ENCODE assay signal across 13 cellular contexts in the genomic region with DNA sequence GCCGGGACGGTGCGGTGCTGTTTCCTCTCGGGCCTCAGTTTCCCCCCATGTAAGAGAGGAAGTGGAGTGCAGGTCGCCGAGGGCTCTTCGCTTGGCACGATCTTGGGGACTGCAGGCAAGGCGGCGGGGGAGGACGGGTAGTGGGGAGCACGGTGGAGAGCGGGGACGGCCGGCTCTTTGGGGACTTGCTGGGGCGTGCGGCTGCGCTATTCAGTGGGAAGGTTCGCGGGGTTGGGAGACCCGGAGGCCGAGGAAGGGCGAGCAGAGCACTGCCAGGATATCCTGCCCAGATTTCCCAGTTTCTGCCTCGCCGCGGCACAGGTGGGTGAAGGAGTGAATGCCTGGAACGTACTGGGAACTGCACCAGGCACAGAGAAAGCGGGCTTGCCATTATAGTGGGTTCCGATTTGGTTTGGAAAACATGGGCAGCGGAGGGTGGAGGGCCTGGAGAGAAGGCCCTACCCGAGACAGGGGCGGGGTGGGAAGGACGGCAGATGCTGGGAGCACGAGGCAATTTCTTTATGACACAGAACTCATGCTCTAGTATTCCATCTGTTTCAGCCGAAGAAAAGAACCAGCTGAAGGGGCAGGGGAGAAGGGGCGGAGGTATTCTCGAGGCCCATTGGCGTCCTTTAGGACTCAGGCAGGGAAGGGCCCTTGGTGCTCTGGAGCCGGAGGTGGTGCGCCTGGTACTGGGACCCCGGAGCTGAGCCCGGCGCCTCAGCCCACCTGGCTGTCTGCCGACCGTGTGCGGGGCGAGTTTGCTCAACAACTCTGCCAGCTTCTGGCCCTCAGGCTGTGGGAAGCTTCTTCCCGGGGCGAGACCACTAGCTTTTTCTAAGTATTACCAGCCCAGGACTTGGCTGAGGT. TPM values are rescaled to one million over a fixed set of nuclear protein-coding genes. Genes with fewer than 3 reads are reported as not detected.
DNase-seq lines count a peak whose midpoint lies in the region; ATAC-seq and TF ChIP-seq lines count a peak whose summit lies in the region.
"Had no signal": no experiment of that assay in that cellular context is flagged by ENCODE, and none has a peak within 500 bp of the region (broad histone marks: within the 10 kb centered on the region; RNA-seq: fewer than 3 reads in every experiment).

No MANE protein-coding gene starts in this region.

- H2AFZ ChIP-seq in H9 (ENCODE audit: low read length): no peak overlapping the region

- H3K14ac ChIP-seq in H9 (ENCODE audit: insufficient read depth, low read length): peak overlapping the region; percentile 85; the same call in 1 of the 2 replicates

- H4K20me1 ChIP-seq in H9 (ENCODE audit: control insufficient read depth, insufficient read depth, insufficient read length): no peaks in the 10 kb centered on the region

- H3K4me2 ChIP-seq in H9 (ENCODE audit: insufficient read depth, insufficient read length, low read length): peak overlapping the region; percentile 46

- H3K36me3 ChIP-seq in adipocyte (ENCODE audit: control insufficient read depth, insufficient read depth, low read length, severe bottlenecking): peaks cover 10% of the 10 kb centered on the region
- peaks cover 3% of the 10 kb centered on the region for H3K36me3 ChIP-seq in iPS-15b (ENCODE audit: control insufficient read depth, insufficient read depth, low read length)
- H3K36me3 ChIP-seq: prostate gland had no signal

- H3K4me1 Mint-ChIP-seq in H9 (peaks cover 41 to 51% of the 10 kb centered on the region in 2 experiments), progenitor cell of endocrine pancreas (ENCODE audit: low read depth) (peaks cover 18% of the 10 kb centered on the region)
- peaks cover 9 to 13% of the 10 kb centered on the region in 2 donors for H3K4me1 Mint-ChIP-seq in stimulated activated naive B cell treated with anti-CD40 and anti-IgM and Interleukin-4, amounts not matched to agents 10 μg/mL and 1 μg/mL and 100 μg/mL, for 72 hours

- H3K4me3 ChIP-seq in adipocyte (ENCODE audit: low read length) (peak overlapping the region; percentile 79), iPS-15b (ENCODE audit: low read depth, low read length) (peak overlapping the region; percentile 74)

- peaks cover 9% of the 10 kb centered on the region; the same call in 1 of the 2 replicates for H3K4me1 ChIP-seq in H9 (ENCODE audit: insufficient read depth, low read length)
- H3K4me1 ChIP-seq in adipocyte (ENCODE audit: control insufficient read depth, insufficient read depth, low read length): peaks cover 17% of the 10 kb centered on the region
- H3K4me1 ChIP-seq in iPS-15b (ENCODE audit: control insufficient read depth, insufficient read depth, low read length): peaks cover 5% of the 10 kb centered on the region
- H3K4me1 ChIP-seq: prostate gland had no signal

- H3K27ac ChIP-seq in H9 (ENCODE audit: insufficient read length, low read depth, low read length): no peak overlapping the region
- H3K27ac ChIP-seq: prostate gland had no signal

- no CpG with 5 or more reads among the region's 49 CpGs for WGBS in H9 (ENCODE audit: extremely low coverage, insufficient read length, low lambda C conversion rate)

- H3K23me2 ChIP-seq in H9 (ENCODE audit: insufficient read length, low read depth, low read length, poor library complexity, severe bottlenecking): peaks cover 21% of the 10 kb centered on the region

- H2BK15ac ChIP-seq in H9 (ENCODE audit: low read depth, low read length): no peak overlapping the region

- H3K18ac ChIP-seq in H9 (ENCODE audit: insufficient read length, low read depth, low read length): no peak overlapping the region

- no peak overlapping the region for H4K5ac ChIP-seq in H9 (ENCODE audit: insufficient read length, low read depth, low read length)

- no peak overlapping the region for H3K23ac ChIP-seq in H9 (ENCODE audit: insufficient read length, low read depth, low read length)

- no peaks in the 10 kb centered on the region; a peak in 2 of 5 replicates for H3K9me3 Mint-ChIP-seq in H9
- no peaks in the 10 kb centered on the region for H3K9me3 Mint-ChIP-seq in progenitor cell of endocrine pancreas (ENCODE audit: low read depth)
- H3K9me3 Mint-ChIP-seq in stimulated activated naive B cell treated with anti-CD40 and anti-IgM and Interleukin-4, amounts not matched to agents 10 μg/mL and 1 μg/mL and 100 μg/mL, for 72 hours: no peaks in the 10 kb centered on the region
- H3K9me3 Mint-ChIP-seq: stimulated activated naive CD8-positive, alpha-beta T cell treated with anti-CD3 and anti-CD28 coated beads, Interleukin-15, Interleukin-2, amounts not matched to agents 100 ng/mL and 50 ng/mL, for 24 hours had no signal

- H3K4me3 Mint-ChIP-seq in H9 (peak overlapping the region; percentile 82 to 93), progenitor cell of endocrine pancreas (ENCODE audit: low read depth) (peak overlapping the region; percentile 83)
- peak overlapping the region in 1 of 2 donors; percentile 17 for H3K4me3 Mint-ChIP-seq in stimulated activated naive B cell treated with anti-CD40 and anti-IgM and Interleukin-4, amounts not matched to agents 10 μg/mL and 1 μg/mL and 100 μg/mL, for 72 hours
- H3K4me3 Mint-ChIP-seq: stimulated activated naive CD8-positive, alpha-beta T cell treated with anti-CD3 and anti-CD28 coated beads, Interleukin-15, Interleukin-2, amounts not matched to agents 100 ng/mL and 50 ng/mL, for 24 hours had no signal

- no peak overlapping the region for H3T11ph ChIP-seq in H9 (ENCODE audit: low read length)

- no peak overlapping the region for H4K8ac ChIP-seq in H9 (replicated peaks; ENCODE audit: insufficient read length, low read depth, low read length)

- no peak overlapping the region for H2BK20ac ChIP-seq in H9 (ENCODE audit: low read depth, low read length, poor library complexity, severe bottlenecking)

- no peak overlapping the region for H2BK5ac ChIP-seq in H9 (ENCODE audit: insufficient read length, low read length)

- ATAC-seq in HG03378 (IDR thresholded peaks at IDR 0.05; ENCODE audit: unreplicated experiment) (no peak), GM19328 (IDR thresholded peaks at IDR 0.05; ENCODE audit: unreplicated experiment) (no peak)
- ATAC-seq in stimulated activated naive B cell treated with anti-CD40 and anti-IgM and Interleukin-4, amounts not matched to agents 10 μg/mL and 1 μg/mL and 100 μg/mL, for 72 hours (replicated peaks): no peak

- H3K27me3 Mint-ChIP-seq in H9 (ENCODE audit: low read depth): peaks cover 49% of the 10 kb centered on the region
- H3K27me3 Mint-ChIP-seq in progenitor cell of endocrine pancreas: peaks cover 53% of the 10 kb centered on the region
- H3K27me3 Mint-ChIP-seq in stimulated activated naive B cell treated with anti-CD40 and anti-IgM and Interleukin-4, amounts not matched to agents 10 μg/mL and 1 μg/mL and 100 μg/mL, for 72 hours: peaks cover 52 to 73% of the 10 kb centered on the region in 2 donors

- no peak for TF ChIP-seq CTCF in H9 (conservative IDR thresholded peaks at IDR 0.05)
- TF ChIP-seq CTCF in progenitor cell of endocrine pancreas (IDR thresholded peaks at IDR 0.05; ENCODE audit: unreplicated experiment): no peak

- H2BK12ac ChIP-seq in H9 (ENCODE audit: insufficient read length, low read depth, low read length): no peak overlapping the region

- H3K79me1 ChIP-seq in H9 (ENCODE audit: insufficient read depth, low read depth, low read length, poor library complexity, severe bottlenecking): no peaks in the 10 kb centered on the region

- no peak overlapping the region for H4K91ac ChIP-seq in H9 (ENCODE audit: insufficient read length, low read depth, low read length)

- no peak overlapping the region for H2BK120ac ChIP-seq in H9 (ENCODE audit: low read depth, low read length, poor library complexity, severe bottlenecking)

- no peaks in the 10 kb centered on the region for H3K9me3 ChIP-seq in H9 (ENCODE audit: control insufficient read depth, low read depth, low read length)
- H3K9me3 ChIP-seq in adipocyte (ENCODE audit: control insufficient read depth, low read length): no peaks in the 10 kb centered on the region
- H3K9me3 ChIP-seq in iPS-15b (ENCODE audit: control insufficient read depth, insufficient read depth, low read length): no peaks in the 10 kb centered on the region
- H3K9me3 ChIP-seq: prostate gland had no signal

- H3K9ac ChIP-seq in H9 (ENCODE audit: extremely low read depth, insufficient read length, low read length) (peak overlapping the region; percentile 52), adipocyte (ENCODE audit: low read length) (peak overlapping the region; percentile 73), iPS-15b (ENCODE audit: low read depth, low read length) (peak overlapping the region; percentile 26)

- H3K79me2 ChIP-seq in H9 (ENCODE audit: insufficient read depth, low read length): peaks cover 18% of the 10 kb centered on the region; the same call in 1 of the 2 replicates

- no peak overlapping the region for H3K4ac ChIP-seq in H9 (ENCODE audit: low read depth, low read length)

- H2AK5ac ChIP-seq in H9 (ENCODE audit: insufficient read length, low read length): no peak overlapping the region

- H3K36me3 Mint-ChIP-seq in H9 (ENCODE audit: insufficient read depth in 1 of 3, low read depth in 3 of 3): peaks cover 10 to 30% (median 15%) of the 10 kb centered on the region in 3 experiments
- peaks cover 6% of the 10 kb centered on the region for H3K36me3 Mint-ChIP-seq in progenitor cell of endocrine pancreas (ENCODE audit: insufficient read depth)
- H3K36me3 Mint-ChIP-seq in stimulated activated naive B cell treated with anti-CD40 and anti-IgM and Interleukin-4, amounts not matched to agents 10 μg/mL and 1 μg/mL and 100 μg/mL, for 72 hours: no peaks in the 10 kb centered on the region

- H3K27ac Mint-ChIP-seq in H9 (peak overlapping the region in 1 of 3 experiments; percentile 76; a peak in 3 of 7 replicates), progenitor cell of endocrine pancreas (peak overlapping the region; percentile 81)
- no peak overlapping the region for H3K27ac Mint-ChIP-seq in stimulated activated naive B cell treated with anti-CD40 and anti-IgM and Interleukin-4, amounts not matched to agents 10 μg/mL and 1 μg/mL and 100 μg/mL, for 72 hours
- H3K27ac Mint-ChIP-seq: stimulated activated naive CD8-positive, alpha-beta T cell treated with anti-CD3 and anti-CD28 coated beads, Interleukin-15, Interleukin-2, amounts not matched to agents 100 ng/mL and 50 ng/mL, for 24 hours had no signal

- H3K56ac ChIP-seq in H9 (ENCODE audit: insufficient read length, low read depth, low read length): no peak overlapping the region

- DNase-seq in H9 (no peak), adipocyte (ENCODE audit: low read depth) (no peak), progenitor cell of endocrine pancreas (ENCODE audit: low spot score, unreplicated experiment) (no peak)
- no peak for DNase-seq in activated naive CD4-positive, alpha-beta T cell (lab: John Stamatoyannopoulos, UW)
- DNase-seq in stimulated activated naive B cell treated with anti-CD40 and anti-IgM and Interleukin-4, amounts not matched to agents 10 μg/mL and 1 μg/mL and 100 μg/mL, for 72 hours: no peak
- DNase-seq: activated CD4-positive, alpha-beta T cell treated with anti-CD3 and anti-CD28 coated beads, Interleukin-2, amount 50 U/mL, for 4 hours; NCI-H446 had no signal

- peaks cover 11% of the 10 kb centered on the region; the same call in 1 of the 2 replicates for H3K27me3 ChIP-seq in H9 (ENCODE audit: insufficient read depth, low read length)
- peaks cover 32% of the 10 kb centered on the region for H3K27me3 ChIP-seq in adipocyte (replicated peaks; ENCODE audit: control insufficient read depth, insufficient read depth, low read length)
- H3K27me3 ChIP-seq in iPS-15b (ENCODE audit: control insufficient read depth, insufficient read depth, low read length): peaks cover 46% of the 10 kb centered on the region

RNA-seq across cellular contexts. Expression of a gene that starts 1.0 kb away (rescaled TPM):
- 72.2 and 75.1 TPM in 2 replicates for total RNA-seq in H9 (2021)
- 18.7 and 19.5 TPM in 2 replicates for total RNA-seq in progenitor cell of endocrine pancreas

RNA-seq across cellular contexts. Expression of a gene that starts 41.6 kb away (rescaled TPM):
- total RNA-seq in H9 (2021): 0.17 and 0.35 TPM in 2 replicates
- total RNA-seq in progenitor cell of endocrine pancreas: not detected in 2 replicates
- total RNA-seq: dermis microvascular lymphatic vessel endothelial cell had no signal

RNA-seq across cellular contexts. Expression of a gene that starts 59.9 kb away (rescaled TPM):
- total RNA-seq in H9 (2021): 0.61 and 1.0 TPM in 2 replicates
- total RNA-seq in progenitor cell of endocrine pancreas: 0.53 and 1.3 TPM in 2 replicates
